8 cellular contexts compared by ENCODE assay signal in genomic region chr7:32495298-32496051, GRCh38. TPM values are rescaled to one million over a fixed set of nuclear protein-coding genes. Genes with fewer than 3 reads are reported as not detected.
DNase-seq lines count a peak whose midpoint lies in the region; ATAC-seq and FAIRE-seq lines count a peak whose summit lies in the region.

TSS of gene AVL9 (plus strand) at chr7:32495489. CDS start at chr7:32495710, 221 bp downstream.

- peak within 1 kb of the TSS; percentile 22 for H2AK5ac ChIP-seq in mesenchymal stem cell (ENCODE audit: low read length, severe bottlenecking)

- H3K9me3 Mint-ChIP-seq in effector memory CD8-positive, alpha-beta T cell = no peaks in the 10 kb centered on the region

- H3K4me1 Mint-ChIP-seq in effector memory CD8-positive, alpha-beta T cell (ENCODE audit: low read depth in 2 of 2) = peaks cover 29 to 34% of the 10 kb centered on the region in 2 donors

- peak within 1 kb of the TSS; percentile 92 to 100 for H3K18ac ChIP-seq in mesenchymal stem cell (ENCODE audit: low read depth in 1 of 2, low read length in 2 of 2)

- H3K4me3 ChIP-seq in mesenchymal stem cell (ENCODE audit: insufficient read depth in 1 of 2, low read depth in 1 of 2, low read length in 2 of 2) = peak within 1 kb of the TSS; percentile 83 to 96

- H3K27me3 Mint-ChIP-seq in effector memory CD8-positive, alpha-beta T cell = no peaks in the 10 kb centered on the region

- no peaks in the 10 kb centered on the region for H3K27me3 ChIP-seq in mesenchymal stem cell (ENCODE audit: control insufficient read depth in 1 of 2, insufficient read depth in 1 of 2, low read length in 2 of 2)

- FAIRE-seq in HTR-8/SVneo (lab: Jason Lieb, UNC) = peak; percentile 84

- peak within 1 kb of the TSS; percentile 78 to 99 for H3K4ac ChIP-seq in mesenchymal stem cell (ENCODE audit: low read depth in 1 of 2, low read length in 2 of 2)

- peak within 1 kb of the TSS; percentile 98 for H2BK120ac ChIP-seq in mesenchymal stem cell (ENCODE audit: low read depth, low read length)

- 2% methylated on average over 32 of the region's 67 CpGs for WGBS in mesenchymal stem cell

- no peak within 1 kb of the TSS for H3K23ac ChIP-seq in mesenchymal stem cell (ENCODE audit: low read length in 2 of 2)

- H3K9me3 ChIP-seq in mesenchymal stem cell (ENCODE audit: control insufficient read depth, low read length) = no peaks in the 10 kb centered on the region

- H3K4me1 ChIP-seq in mesenchymal stem cell (ENCODE audit: control insufficient read depth, insufficient read depth, low read depth, low read length) = peaks cover 4% of the 10 kb centered on the region

- peak within 1 kb of the TSS; percentile 100 for H4K8ac ChIP-seq in mesenchymal stem cell (ENCODE audit: low read length)

- peaks cover 6% of the 10 kb centered on the region for H3K79me1 ChIP-seq in mesenchymal stem cell (replicated peaks; ENCODE audit: low read length, poor library complexity, severe bottlenecking)

- H3K9ac ChIP-seq in mesenchymal stem cell (ENCODE audit: low read length) = peak within 1 kb of the TSS; percentile 98

- peak within 1 kb of the TSS; percentile 82 for H3K27ac ChIP-seq in mesenchymal stem cell (ENCODE audit: low read length, poor library complexity, severe bottlenecking)

- peak within 1 kb of the TSS; percentile 94 to 97 for H3K27ac Mint-ChIP-seq in effector memory CD8-positive, alpha-beta T cell

- peak; percentile 96 for ATAC-seq in GM21381 (IDR thresholded peaks at IDR 0.05; ENCODE audit: unreplicated experiment)
- ATAC-seq in effector memory CD8-positive, alpha-beta T cell (replicated peaks) = peak; percentile 90

- H3K36me3 Mint-ChIP-seq in effector memory CD8-positive, alpha-beta T cell (ENCODE audit: insufficient read depth) = peaks cover 26% of the 10 kb centered on the region

- peaks cover 0 to 6% of the 10 kb centered on the region in 2 experiments for H3K36me3 ChIP-seq in mesenchymal stem cell (ENCODE audit: control insufficient read depth in 1 of 2, insufficient read depth in 2 of 2, low read depth in 1 of 2, low read length in 2 of 2)

- peak within 1 kb of the TSS; percentile 99 for H2BK15ac ChIP-seq in mesenchymal stem cell (ENCODE audit: low read depth, poor library complexity, severe bottlenecking)

- peak within 1 kb of the TSS in 1 of 2 experiments; percentile 54 for H2BK12ac ChIP-seq in mesenchymal stem cell (ENCODE audit: low read length in 2 of 2)

- peak within 1 kb of the TSS; percentile 81 for H3K4me2 ChIP-seq in mesenchymal stem cell (ENCODE audit: low read length, poor library complexity, severe bottlenecking)

- H4K91ac ChIP-seq in mesenchymal stem cell (ENCODE audit: low read length) = peak within 1 kb of the TSS; percentile 100

- peak within 1 kb of the TSS; percentile 85 to 94 for H3K4me3 Mint-ChIP-seq in effector memory CD8-positive, alpha-beta T cell

- peak within 1 kb of the TSS; percentile 50 to 86 for H3K14ac ChIP-seq in mesenchymal stem cell (ENCODE audit: low read length in 2 of 2)

- peak; percentile 96 for DNase-seq in COLO829 (ENCODE audit: low spot score)
- peak; percentile 93 for DNase-seq in HTR-8/SVneo (ENCODE audit: insufficient read length, low spot score)
- peak; percentile 94 for DNase-seq in NOMO-1 treated with DMSO at 0.1 percent for 48 hours (lab: John Stamatoyannopoulos, UW; ENCODE audit: unreplicated experiment)
- DNase-seq in activated CD8-positive, alpha-beta memory T cell treated with anti-CD3 and anti-CD28 coated beads for 48 hours (ENCODE audit: low read depth in 2 of 3, low spot score in 2 of 3) = peak; percentile 89 to 99 (median 90)
- DNase-seq in effector memory CD8-positive, alpha-beta T cell = peak; percentile 99 to 100 (median 99)
- peak; percentile 96 for DNase-seq in mesenchymal stem cell
- peak; percentile 98 for DNase-seq in stimulated activated CD8-positive, alpha-beta memory T cell treated with anti-CD3 and anti-CD28 coated beads, Interleukin-12 subunit alpha, Interleukin-12 subunit beta, amount 100 ng/mL, for 24 hours (ENCODE audit: extremely low read depth)

- H2AFZ ChIP-seq in mesenchymal stem cell (ENCODE audit: low read depth, low read length) = peak within 1 kb of the TSS; percentile 3

- peak within 1 kb of the TSS; percentile 73 for H2BK5ac ChIP-seq in mesenchymal stem cell (ENCODE audit: low read depth, low read length, poor library complexity, severe bottlenecking)

RNA-seq across cellular contexts. Expression of gene AVL9, which starts in this region (rescaled TPM):
- polyA plus RNA-seq in mesenchymal stem cell (2013, experiment 1 of 2) = 11.4 TPM
- polyA plus RNA-seq in mesenchymal stem cell (2013, experiment 2 of 2) = 12.5 TPM

Comparison
In these comparisons a context has a peak if more than half of its experiments do, and no peak if none do; other contexts are left out.
1. Peak in every context shown above with its lines: DNase-seq, ATAC-seq, H3K4me3 ChIP-seq and H3K27ac ChIP-seq.